8 cellular contexts compared by ENCODE assay signal in the genomic region with DNA sequence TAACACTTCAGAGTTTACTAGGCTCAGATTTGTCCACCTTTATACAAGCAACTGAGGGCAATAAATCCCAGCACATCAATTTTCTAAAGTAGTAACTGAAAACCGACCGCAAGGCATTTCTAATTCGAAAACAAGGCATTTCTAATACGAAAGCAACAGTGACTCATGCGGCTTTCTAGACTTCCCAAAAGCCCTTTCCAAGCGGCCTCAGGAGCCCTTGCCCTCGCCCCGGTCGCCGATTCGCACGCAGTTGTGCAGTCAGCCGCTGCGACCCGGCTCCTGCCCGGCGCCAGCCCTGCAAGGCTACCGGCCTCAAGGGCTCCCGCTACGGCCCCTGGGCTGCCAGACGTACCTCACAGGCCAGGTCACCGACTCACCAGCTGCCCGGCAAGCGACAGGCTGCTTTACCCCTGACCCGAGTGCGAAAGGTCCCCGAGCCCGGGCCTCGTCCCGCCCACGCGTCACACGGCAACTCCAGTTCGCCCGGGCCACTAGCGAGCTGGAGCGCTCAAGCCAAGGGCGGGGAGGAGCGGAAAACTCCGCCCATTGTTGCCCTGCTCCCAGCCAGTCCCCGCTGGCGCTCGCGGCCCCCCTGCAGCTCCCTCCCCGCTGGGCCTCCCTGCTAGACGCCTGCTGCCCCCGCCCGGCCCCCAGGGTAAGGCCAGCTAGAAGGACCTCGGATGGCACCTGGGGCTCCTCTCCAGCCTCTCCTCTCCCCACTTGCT. TPM values are rescaled to one million over a fixed set of nuclear protein-coding genes. Genes with fewer than 3 reads are reported as not detected.
DNase-seq lines count a peak whose midpoint lies in the region; ATAC-seq and TF ChIP-seq lines count a peak whose summit lies in the region.

No MANE protein-coding gene starts in this region.

- H3K27ac Mint-ChIP-seq in CD8-positive, alpha-beta memory T cell = peak overlapping the region; percentile 27 to 97 (median 78)
- peak overlapping the region; percentile 17 to 51 (median 31) for H3K27ac Mint-ChIP-seq in nephron

- DNase-seq in CD8-positive, alpha-beta memory T cell = peak; percentile 74 to 84 (median 77)
- DNase-seq in RPMI8226 (peak; percentile 91), fibroblast of the aortic adventitia (ENCODE audit: low read depth) (peak; percentile 91)
- peak; percentile 73 for DNase-seq in activated T-helper 9 cell treated with anti-CD3 and anti-CD28 coated beads, Interleukin-2, amount 50 U/mL, for 16 hours (ENCODE audit: low read depth)
- peak; percentile 77 for DNase-seq in stimulated activated naive CD4-positive, alpha-beta T cell treated with Interleukin-2 at 50 U/mL for 16 hours (lab: John Stamatoyannopoulos, UW)

- peak overlapping the region; percentile 48 for H3K27ac ChIP-seq in CD8-positive, alpha-beta memory T cell (ENCODE audit: low read depth, low read length)

- no peaks in the 10 kb centered on the region for H3K27me3 ChIP-seq in CD8-positive, alpha-beta memory T cell (ENCODE audit: insufficient read depth, low read length, poor library complexity, severe bottlenecking)

- CTCF ChIA-PET in CD8-positive, alpha-beta memory T cell (lab: Charles Lee) = no interaction called here

- peaks cover 83 to 98% (median 98%) of the 10 kb centered on the region in 3 donors for H3K4me1 Mint-ChIP-seq in CD8-positive, alpha-beta memory T cell
- H3K4me1 Mint-ChIP-seq in nephron = peaks cover 71% of the 10 kb centered on the region

- H3K36me3 Mint-ChIP-seq in CD8-positive, alpha-beta memory T cell = peaks cover 0 to 24% (median 4%) of the 10 kb centered on the region in 3 donors
- peaks cover 7% of the 10 kb centered on the region for H3K36me3 Mint-ChIP-seq in nephron (ENCODE audit: low read depth)

- peak overlapping the region; percentile 70 to 93 (median 81) for H3K4me3 Mint-ChIP-seq in CD8-positive, alpha-beta memory T cell
- H3K4me3 Mint-ChIP-seq in nephron = peak overlapping the region; percentile 84 to 87 (median 87)

- peak; percentile 43 for TF ChIP-seq CTCF in fibroblast of the aortic adventitia (IDR thresholded peaks at IDR 0.05; ENCODE audit: insufficient read depth, low read length)
- no peak for TF ChIP-seq CTCF in nephron (IDR thresholded peaks at IDR 0.05; ENCODE audit: unreplicated experiment in 3 of 3)

- peak; percentile 94 for ATAC-seq in GM19438 (IDR thresholded peaks at IDR 0.05; ENCODE audit: low read depth, unreplicated experiment)
- peak; percentile 76 for ATAC-seq in HG03565 (IDR thresholded peaks at IDR 0.05; ENCODE audit: unreplicated experiment)

- no peaks in the 10 kb centered on the region for H3K9me3 ChIP-seq in CD8-positive, alpha-beta memory T cell (ENCODE audit: low read length)

- H3K4me3 ChIP-seq in CD8-positive, alpha-beta memory T cell (ENCODE audit: low read length) = peak overlapping the region; percentile 42
- peak overlapping the region; percentile 86 for H3K4me3 ChIP-seq in fibroblast of the aortic adventitia (ENCODE audit: low read depth, low read length)

- peaks cover 69% of the 10 kb centered on the region for H3K4me1 ChIP-seq in CD8-positive, alpha-beta memory T cell (ENCODE audit: insufficient read depth, low read length)

- H3K9me3 Mint-ChIP-seq in CD8-positive, alpha-beta memory T cell = no peaks in the 10 kb centered on the region
- H3K9me3 Mint-ChIP-seq in nephron = no peaks in the 10 kb centered on the region

- no peaks in the 10 kb centered on the region for H3K36me3 ChIP-seq in CD8-positive, alpha-beta memory T cell (ENCODE audit: insufficient read depth, low read length)

- H3K27me3 Mint-ChIP-seq in CD8-positive, alpha-beta memory T cell = no peaks in the 10 kb centered on the region
- H3K27me3 Mint-ChIP-seq in nephron (ENCODE audit: low read depth) = no peaks in the 10 kb centered on the region

- POLR2A ChIA-PET in CD8-positive, alpha-beta memory T cell (lab: Charles Lee) = interaction anchor here (0.9 kb wide), 1 partner anchor 69 kb away, joined by 3 read pairs; no protein-coding TSS in a partner anchor

RNA-seq across cellular contexts. Expression of gene NCOA4, which starts 7.3 kb away (rescaled TPM):
- 100 to 1,000 TPM; 110 to 113 TPM for total RNA-seq in CD8-positive, alpha-beta memory T cell
- 147 TPM for polyA plus RNA-seq in CD8-positive, alpha-beta memory T cell
- total RNA-seq in fibroblast of the aortic adventitia (ENCODE audit: low replicate concordance) = 187 and 585 TPM in 2 replicates

RNA-seq across cellular contexts. Expression of gene MSMB, which starts 22.9 kb away (rescaled TPM):
- not detected for total RNA-seq in CD8-positive, alpha-beta memory T cell
- not detected for polyA plus RNA-seq in CD8-positive, alpha-beta memory T cell
- total RNA-seq in fibroblast of the aortic adventitia (ENCODE audit: low replicate concordance) = not detected in 2 replicates

RNA-seq across cellular contexts. Expression of gene TIMM23, which starts 50.9 kb away (rescaled TPM):
- total RNA-seq in CD8-positive, alpha-beta memory T cell = 100 to 1,000 TPM in 1 of 2 experiments, 10 to 100 TPM in 1; 96.4 to 101 TPM
- polyA plus RNA-seq in CD8-positive, alpha-beta memory T cell = 65.3 TPM
- total RNA-seq in fibroblast of the aortic adventitia (ENCODE audit: low replicate concordance) = 54.1 and 77.6 TPM in 2 replicates

Comparison
In these comparisons a context has a peak if more than half of its experiments do, and no peak if none do; other contexts are left out.
1. Peak in every context shown above with its lines: DNase-seq, ATAC-seq, H3K4me3 ChIP-seq and H3K27ac ChIP-seq.